9 cellular contexts compared by ENCODE assay signal in the genomic region with DNA sequence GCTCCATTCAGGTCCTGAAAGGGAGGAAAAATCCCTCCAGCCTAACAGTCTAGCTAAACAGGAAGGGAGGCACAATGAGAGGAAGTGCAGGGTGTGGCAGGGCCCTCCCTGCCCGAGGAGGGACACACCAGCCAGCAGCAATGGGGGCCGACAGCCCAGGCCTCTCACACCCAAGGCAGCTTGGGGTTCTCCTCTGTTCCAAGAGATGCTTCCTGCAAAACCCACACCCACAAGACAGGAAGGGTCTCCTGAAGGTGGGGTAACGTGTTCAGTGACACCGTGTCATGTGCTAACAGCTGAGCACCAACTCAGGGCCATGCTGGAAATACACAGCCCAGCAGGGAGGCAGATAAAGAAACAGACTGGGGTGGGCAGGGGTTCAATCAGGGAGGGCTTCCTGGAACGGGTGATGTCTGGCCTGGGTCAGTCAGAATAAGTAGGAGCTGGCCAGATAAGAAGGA. TPM values are rescaled to one million over a fixed set of nuclear protein-coding genes. Genes with fewer than 3 reads are reported as not detected.
DNase-seq lines count a peak whose midpoint lies in the region; ATAC-seq and TF ChIP-seq lines count a peak whose summit lies in the region.
"Had no signal": no experiment of that assay in that cellular context is flagged by ENCODE, and none has a peak within 500 bp of the region (broad histone marks: within the 10 kb centered on the region; RNA-seq: fewer than 3 reads in every experiment).

No MANE protein-coding gene starts in this region.

- H3K79me1 ChIP-seq in mesendoderm (ENCODE audit: low read length): peaks cover 1% of the 10 kb centered on the region

- no peak for TF ChIP-seq CTCF in upper lobe of left lung (IDR thresholded peaks at IDR 0.05)
- no peak for TF ChIP-seq CTCF in progenitor cell of endocrine pancreas (IDR thresholded peaks at IDR 0.05; ENCODE audit: unreplicated experiment)

- no peak overlapping the region for H2BK15ac ChIP-seq in mesendoderm (replicated peaks; ENCODE audit: low read depth)

- H3K27ac Mint-ChIP-seq in progenitor cell of endocrine pancreas: no peak overlapping the region

- H3K4me3 Mint-ChIP-seq in progenitor cell of endocrine pancreas (ENCODE audit: low read depth): no peak overlapping the region

- WGBS in mesendoderm (ENCODE audit: extremely low coverage, insufficient coverage, low lambda C conversion rate): no CpG with 5 or more reads among the region's 5 CpGs
- 17 to 23% methylated on average over 4 to 5 of the region's 5 CpGs for WGBS in upper lobe of left lung, 2 donors

- no peak for TF ChIP-seq POLR2A in upper lobe of left lung (IDR thresholded peaks at IDR 0.05)

- no peak overlapping the region for H4K8ac ChIP-seq in mesendoderm (ENCODE audit: low read depth, low read length)

- DNase-seq in activated effector memory CD4-positive, alpha-beta T cell treated with Interleukin-2 at 50 U/mL for 16 hours: peak; percentile 29
- DNase-seq in activated effector memory CD4-positive, alpha-beta T cell treated with anti-CD3 and anti-CD28 coated beads, Interleukin-2, amount 50 U/mL, for 16 hours: no peak
- peak; percentile 55 for DNase-seq in mesendoderm
- peak in 1 of 2 donors; percentile 63 for DNase-seq in upper lobe of left lung
- no peak for DNase-seq in NCI-H774 (lab: John Stamatoyannopoulos, UW)
- no peak for DNase-seq in progenitor cell of endocrine pancreas (ENCODE audit: low spot score, unreplicated experiment)
- DNase-seq: OCI-M1 had no signal

- no peaks in the 10 kb centered on the region for H3K9me3 ChIP-seq in upper lobe of left lung

- H3K18ac ChIP-seq in mesendoderm (ENCODE audit: low read length): no peak overlapping the region

- peak; percentile 53 to 82 for ATAC-seq in upper lobe of left lung (ENCODE audit: low FRiP score in 2 of 2)
- no peak for ATAC-seq in HG02642 (IDR thresholded peaks at IDR 0.05; ENCODE audit: poor library complexity, unreplicated experiment)

- peak overlapping the region; percentile 27 for H2AK5ac ChIP-seq in mesendoderm (ENCODE audit: low read length)

- H4K5ac ChIP-seq in mesendoderm (ENCODE audit: low read length): no peak overlapping the region

- H3K79me2 ChIP-seq in mesendoderm (ENCODE audit: control insufficient read depth, insufficient read depth, low read length): no peaks in the 10 kb centered on the region

- no peak overlapping the region for H3K23ac ChIP-seq in mesendoderm (ENCODE audit: low read length)

- H3K27me3 ChIP-seq in mesendoderm (ENCODE audit: insufficient read depth, low read length, poor library complexity): no peaks in the 10 kb centered on the region
- no peaks in the 10 kb centered on the region for H3K27me3 ChIP-seq in upper lobe of left lung

- peaks cover 14% of the 10 kb centered on the region for H3K36me3 Mint-ChIP-seq in progenitor cell of endocrine pancreas (ENCODE audit: insufficient read depth)

- H3K4me1 ChIP-seq in mesendoderm (ENCODE audit: control insufficient read depth, low read depth, low read length) (peaks cover 11% of the 10 kb centered on the region), upper lobe of left lung (peaks cover 56 to 68% (median 67%) of the 10 kb centered on the region in 4 donors)

- H3K56ac ChIP-seq in mesendoderm (ENCODE audit: low read length): peak overlapping the region; percentile 64

- H3K4me2 ChIP-seq in mesendoderm (ENCODE audit: low read length): no peak overlapping the region

- TF ChIP-seq EP300 in upper lobe of left lung (IDR thresholded peaks at IDR 0.05): peak in 3 of 4 donors; percentile 20 to 93 (median 84)

- H3K9ac ChIP-seq in mesendoderm (ENCODE audit: low read length): no peak overlapping the region

- H3K36me3 ChIP-seq in mesendoderm (ENCODE audit: control insufficient read depth, insufficient read depth, low read length) (no peaks in the 10 kb centered on the region), upper lobe of left lung (peaks cover 0 to 13% (median 0%) of the 10 kb centered on the region in 4 donors)

- peaks cover 35% of the 10 kb centered on the region for H3K4me1 Mint-ChIP-seq in progenitor cell of endocrine pancreas (ENCODE audit: low read depth)

- no peak overlapping the region for H2BK5ac ChIP-seq in mesendoderm (ENCODE audit: low read length)

- H2BK120ac ChIP-seq in mesendoderm (ENCODE audit: low read depth, low read length): no peak overlapping the region

- H3K27ac ChIP-seq in cingulate gyrus (ENCODE audit: low read depth, low read length) (peak overlapping the region; percentile 73), mesendoderm (ENCODE audit: low read depth, low read length) (peak overlapping the region; percentile 9), upper lobe of left lung (peak overlapping the region; percentile 85 to 91 (median 88))

- H3K4ac ChIP-seq in mesendoderm (ENCODE audit: low read depth, low read length): no peak overlapping the region

- H3K4me3 ChIP-seq in mesendoderm (ENCODE audit: low read length) (no peak overlapping the region), upper lobe of left lung (no peak overlapping the region)

- H3K27me3 Mint-ChIP-seq in progenitor cell of endocrine pancreas: no peaks in the 10 kb centered on the region

- H3K9me3 Mint-ChIP-seq in progenitor cell of endocrine pancreas (ENCODE audit: low read depth): no peaks in the 10 kb centered on the region

RNA-seq across cellular contexts. Expression of gene ECE1, which starts 10.2 kb away (rescaled TPM):
- 19.2 TPM for polyA plus RNA-seq in mesendoderm (2013, experiment 1 of 2)
- polyA plus RNA-seq in mesendoderm (2013, experiment 2 of 2): 19.4 TPM
- total RNA-seq in upper lobe of left lung: 100 to 1,000 TPM in 1 of 6 donors, 10 to 100 TPM in 5; 55.8 to 120 (median 74.8) TPM
- total RNA-seq in progenitor cell of endocrine pancreas: 200 and 217 TPM in 2 replicates

Comparison
In these comparisons a context has a peak if more than half of its experiments do, and no peak if none do; other contexts are left out.
1. DNase-seq: peak in activated effector memory CD4-positive, alpha-beta T cell treated with Interleukin-2 at 50 U/mL for 16 hours (single experiment) and mesendoderm (single experiment); none in activated effector memory CD4-positive, alpha-beta T cell treated with anti-CD3 and anti-CD28 coated beads, Interleukin-2, amount 50 U/mL, for 16 hours (single experiment), NCI-H774 (single experiment) and progenitor cell of endocrine pancreas (single experiment).
2. H3K27ac ChIP-seq: peak in every context shown above with its lines; median percentile 88 in upper lobe of left lung; 73 in cingulate gyrus; 9 in mesendoderm.